Comparison of ENCODE assay signal across 8 cellular contexts in genomic region chr18:49510393-49511115, GRCh38. TPM values are rescaled to one million over a fixed set of nuclear protein-coding genes. Genes with fewer than 3 reads are reported as not detected.
A peak's percentile ranks its signal among the peaks of the same experiment; 100 is the strongest.
DNase-seq lines count a peak whose midpoint lies in the region; ATAC-seq and TF ChIP-seq lines count a peak whose summit lies in the region.

No MANE protein-coding gene starts in this region.

- H3K4me1 ChIP-seq in tibial nerve, result no peaks in the 10 kb centered on the region

- no peak for DNase-seq in BJ (ENCODE audit: low read depth)
- peak; percentile 50 for DNase-seq in HEK293T (ENCODE audit: extremely low spot score)
- DNase-seq in NCI-H748 treated with DMSO at 0.1 percent for 48 hours (lab: John Stamatoyannopoulos, UW), result peak; percentile 66
- peak; percentile 59 for DNase-seq in activated CD8-positive, alpha-beta T cell treated with anti-CD3 and anti-CD28 coated beads, Interleukin-2, amount 10 ng/mL, durations not matched to agents 7 days and 5 days
- DNase-seq in epithelial cell of esophagus (ENCODE audit: low read depth), result peak; percentile 62
- DNase-seq in natural killer cell treated with Interleukin-12 subunit alpha and Interleukin-12 subunit beta and Interleukin-15 and Interleukin-18, amount 100 ng/mL, for 72 hours (ENCODE audit: low spot score), result peak; percentile 64
- peak in 1 of 2 donors; percentile 30 for DNase-seq in tibial nerve (ENCODE audit: low spot score in 2 of 2)

- no peak overlapping the region for H3K4me3 ChIP-seq in BJ (ENCODE audit: low read depth, low read length)
- no peak overlapping the region for H3K4me3 ChIP-seq in epithelial cell of esophagus (ENCODE audit: low read length)
- H3K4me3 ChIP-seq in tibial nerve, result no peak overlapping the region

- H3K27me3 Mint-ChIP-seq in activated CD8-positive, alpha-beta T cell treated with anti-CD3 and anti-CD28 coated beads, Interleukin-2, amount 10 ng/mL, durations not matched to agents 7 days and 5 days (ENCODE audit: low read depth), result peaks cover 18% of the 10 kb centered on the region
- peaks cover 15 to 25% of the 10 kb centered on the region in 2 donors for H3K27me3 Mint-ChIP-seq in natural killer cell treated with Interleukin-12 subunit alpha and Interleukin-12 subunit beta and Interleukin-15 and Interleukin-18, amount 100 ng/mL, for 72 hours

- no peaks in the 10 kb centered on the region for H3K9me3 ChIP-seq in tibial nerve

- H3K4me3 Mint-ChIP-seq in activated CD8-positive, alpha-beta T cell treated with anti-CD3 and anti-CD28 coated beads, Interleukin-2, amount 10 ng/mL, durations not matched to agents 7 days and 5 days, result no peak overlapping the region
- H3K4me3 Mint-ChIP-seq in natural killer cell treated with Interleukin-12 subunit alpha and Interleukin-12 subunit beta and Interleukin-15 and Interleukin-18, amount 100 ng/mL, for 72 hours, result no peak overlapping the region

- peak; percentile 90 for TF ChIP-seq CTCF in BJ (IDR thresholded peaks at IDR 0.05; ENCODE audit: insufficient read depth, low read depth, low read length)
- peak; percentile 91 for TF ChIP-seq CTCF in epithelial cell of esophagus (IDR thresholded peaks at IDR 0.05; ENCODE audit: insufficient read depth, low read depth, low read length, missing control alignments)
- TF ChIP-seq CTCF in tibial nerve (IDR thresholded peaks at IDR 0.05), result peak; percentile 62 to 82 (median 70)

- peak; percentile 74 for ATAC-seq in activated CD8-positive, alpha-beta T cell treated with anti-CD3 and anti-CD28 coated beads, Interleukin-2, amount 10 ng/mL, durations not matched to agents 7 days and 5 days
- peak; percentile 54 to 61 for ATAC-seq in natural killer cell treated with Interleukin-12 subunit alpha and Interleukin-12 subunit beta and Interleukin-15 and Interleukin-18, amount 100 ng/mL, for 72 hours
- ATAC-seq in GM21825 (IDR thresholded peaks at IDR 0.05; ENCODE audit: unreplicated experiment), result no peak

- 38 to 43% methylated on average over 12 of the region's 12 CpGs for WGBS in tibial nerve, 2 donors

- no peaks in the 10 kb centered on the region for H3K36me3 Mint-ChIP-seq in activated CD8-positive, alpha-beta T cell treated with anti-CD3 and anti-CD28 coated beads, Interleukin-2, amount 10 ng/mL, durations not matched to agents 7 days and 5 days (ENCODE audit: low read depth)
- no peaks in the 10 kb centered on the region for H3K36me3 Mint-ChIP-seq in natural killer cell treated with Interleukin-12 subunit alpha and Interleukin-12 subunit beta and Interleukin-15 and Interleukin-18, amount 100 ng/mL, for 72 hours

- no peaks in the 10 kb centered on the region for H3K9me3 Mint-ChIP-seq in activated CD8-positive, alpha-beta T cell treated with anti-CD3 and anti-CD28 coated beads, Interleukin-2, amount 10 ng/mL, durations not matched to agents 7 days and 5 days (ENCODE audit: insufficient read depth)
- H3K9me3 Mint-ChIP-seq in natural killer cell treated with Interleukin-12 subunit alpha and Interleukin-12 subunit beta and Interleukin-15 and Interleukin-18, amount 100 ng/mL, for 72 hours, result no peaks in the 10 kb centered on the region

- H3K4me1 Mint-ChIP-seq in activated CD8-positive, alpha-beta T cell treated with anti-CD3 and anti-CD28 coated beads, Interleukin-2, amount 10 ng/mL, durations not matched to agents 7 days and 5 days (ENCODE audit: low read depth), result no peaks in the 10 kb centered on the region
- no peaks in the 10 kb centered on the region for H3K4me1 Mint-ChIP-seq in natural killer cell treated with Interleukin-12 subunit alpha and Interleukin-12 subunit beta and Interleukin-15 and Interleukin-18, amount 100 ng/mL, for 72 hours (ENCODE audit: low read depth in 2 of 2)

- no peak overlapping the region for H3K27ac Mint-ChIP-seq in activated CD8-positive, alpha-beta T cell treated with anti-CD3 and anti-CD28 coated beads, Interleukin-2, amount 10 ng/mL, durations not matched to agents 7 days and 5 days
- no peak overlapping the region for H3K27ac Mint-ChIP-seq in natural killer cell treated with Interleukin-12 subunit alpha and Interleukin-12 subunit beta and Interleukin-15 and Interleukin-18, amount 100 ng/mL, for 72 hours

- no peaks in the 10 kb centered on the region for H3K36me3 ChIP-seq in BJ (ENCODE audit: control insufficient read depth, insufficient read depth, low read length)
- no peaks in the 10 kb centered on the region for H3K36me3 ChIP-seq in tibial nerve

- no peak for TF ChIP-seq POLR2A in tibial nerve (IDR thresholded peaks at IDR 0.05)

- CTCF ChIA-PET in BJ (lab: Yijun Ruan, JAX) (interaction anchor here (0.7 to 17.0 kb wide), 34 partner anchors 8 to 918 kb away, joined by 3 to 258 read pairs (median 4); partner anchors contain the start of gene MYO5B), HEK293T (lab: Yijun Ruan, JAX) (interaction anchor here (0.6 to 1.6 kb wide), 14 partner anchors 9 to 353 kb away, joined by 3 to 10 read pairs (median 4); no protein-coding TSS in a partner anchor)
- CTCF ChIA-PET in activated CD8-positive, alpha-beta T cell treated with anti-CD3 and anti-CD28 coated beads, Interleukin-2, amount 10 ng/mL, durations not matched to agents 7 days and 5 days (lab: Charles Lee), result interaction anchor here (0.7 to 2.9 kb wide), 21 partner anchors 9 to 699 kb away, joined by 3 to 61 read pairs (median 4); no protein-coding TSS in a partner anchor

- no peak for TF ChIP-seq EP300 in tibial nerve (IDR thresholded peaks at IDR 0.05)

- no peak overlapping the region for H3K27ac ChIP-seq in tibial nerve

- POLR2A ChIA-PET in BJ (lab: Charles Lee), result no interaction called here
- POLR2A ChIA-PET in HEK293T (lab: Yijun Ruan, JAX), result no interaction called here
- POLR2A ChIA-PET in activated CD8-positive, alpha-beta T cell treated with anti-CD3 and anti-CD28 coated beads, Interleukin-2, amount 10 ng/mL, durations not matched to agents 7 days and 5 days (lab: Charles Lee), result no interaction called here

- peaks cover 5% of the 10 kb centered on the region; the same call in 1 of the 2 replicates for H3K27me3 ChIP-seq in BJ (ENCODE audit: control insufficient read depth, insufficient read depth, low read length)
- no peaks in the 10 kb centered on the region for H3K27me3 ChIP-seq in tibial nerve

TF ChIP-seq in HEK293T, 16 proteins besides CTCF, POLR2A, EP300 and RAD21:
- TF ChIP-seq ELF4 (IDR thresholded peaks at IDR 0.05) (no peak), HDGF (IDR thresholded peaks at IDR 0.05; ENCODE audit: borderline replicate concordance) (no peak), SUZ12 (IDR thresholded peaks at IDR 0.05) (no peak), PKNOX1 (IDR thresholded peaks at IDR 0.05) (no peak), ZNF384 (IDR thresholded peaks at IDR 0.05) (no peak), CTBP1 (IDR thresholded peaks at IDR 0.05; ENCODE audit: borderline replicate concordance) (no peak), FOXA1 (IDR thresholded peaks at IDR 0.05) (no peak), SP1 (IDR thresholded peaks at IDR 0.05) (no peak), BHLHE40 (IDR thresholded peaks at IDR 0.05; ENCODE audit: borderline replicate concordance) (no peak), NFRKB (IDR thresholded peaks at IDR 0.05) (no peak)

RNA-seq across cellular contexts. Expression of gene RPL17, which starts 18.3 kb away (rescaled TPM):
- 2,821 and 4,962 TPM in 2 replicates for polyA plus RNA-seq in BJ (2011; rRNA removed)
- polyA minus RNA-seq in BJ (2011; rRNA and poly(A)+ RNA removed), result 317 and 417 TPM in 2 replicates
- 1,000 to 10,000 TPM; 1,415 to 1,420 TPM for total RNA-seq in activated CD8-positive, alpha-beta T cell treated with anti-CD3 and anti-CD28 coated beads, Interleukin-2, amount 10 ng/mL, durations not matched to agents 7 days and 5 days
- 1,000 to 10,000 TPM; 1,051 to 1,176 TPM for total RNA-seq in natural killer cell treated with Interleukin-12 subunit alpha and Interleukin-12 subunit beta and Interleukin-15 and Interleukin-18, amount 100 ng/mL, for 72 hours
- 1,000 to 10,000 TPM; 1,643 to 3,253 (median 1,938) TPM for total RNA-seq in tibial nerve

RNA-seq across cellular contexts. Expression of gene C18orf32, which starts 23.5 kb away (rescaled TPM):
- polyA plus RNA-seq in BJ (2011; rRNA removed), result 9.4 and 20.7 TPM in 2 replicates
- polyA minus RNA-seq in BJ (2011; rRNA and poly(A)+ RNA removed), result 1.8 TPM in 2 replicates
- total RNA-seq in activated CD8-positive, alpha-beta T cell treated with anti-CD3 and anti-CD28 coated beads, Interleukin-2, amount 10 ng/mL, durations not matched to agents 7 days and 5 days, result 10 to 100 TPM; 14.9 to 20.9 TPM
- 10 to 100 TPM; 14.4 to 40.8 TPM for total RNA-seq in natural killer cell treated with Interleukin-12 subunit alpha and Interleukin-12 subunit beta and Interleukin-15 and Interleukin-18, amount 100 ng/mL, for 72 hours
- 10 to 100 TPM; 22.2 to 38.5 (median 26.7) TPM for total RNA-seq in tibial nerve

RNA-seq across cellular contexts. Expression of gene DYM, which starts 50.1 kb away (rescaled TPM):
- 50.8 and 73.0 TPM in 2 replicates for polyA plus RNA-seq in BJ (2011; rRNA removed)
- polyA minus RNA-seq in BJ (2011; rRNA and poly(A)+ RNA removed), result 54.1 and 78.1 TPM in 2 replicates
- total RNA-seq in activated CD8-positive, alpha-beta T cell treated with anti-CD3 and anti-CD28 coated beads, Interleukin-2, amount 10 ng/mL, durations not matched to agents 7 days and 5 days, result 10 to 100 TPM; 61.9 to 68.1 TPM
- 100 to 1,000 TPM in 1 of 2 donors, 10 to 100 TPM in 1; 75.4 to 117 TPM for total RNA-seq in natural killer cell treated with Interleukin-12 subunit alpha and Interleukin-12 subunit beta and Interleukin-15 and Interleukin-18, amount 100 ng/mL, for 72 hours
- total RNA-seq in tibial nerve, result 100 to 1,000 TPM in 1 of 4 donors, 10 to 100 TPM in 3; 46.5 to 136 (median 80.2) TPM

RNA-seq across cellular contexts. Expression of gene LIPG, which starts 51.3 kb away (rescaled TPM):
- polyA plus RNA-seq in BJ (2011; rRNA removed), result 0.25 and 0.42 TPM in 2 replicates
- 0.14 and 0.26 TPM in 2 replicates for polyA minus RNA-seq in BJ (2011; rRNA and poly(A)+ RNA removed)
- total RNA-seq in activated CD8-positive, alpha-beta T cell treated with anti-CD3 and anti-CD28 coated beads, Interleukin-2, amount 10 ng/mL, durations not matched to agents 7 days and 5 days, result under 1 TPM in 1 of 2 experiments, not detected in 1; 0.11 TPM
- total RNA-seq in natural killer cell treated with Interleukin-12 subunit alpha and Interleukin-12 subunit beta and Interleukin-15 and Interleukin-18, amount 100 ng/mL, for 72 hours, result under 1 TPM in 1 of 2 donors, not detected in 1; 0.19 TPM
- under 1 TPM in 2 of 4 donors, not detected in 2; 0.39 to 0.44 TPM for total RNA-seq in tibial nerve
